In genomic region chr14:90785876-90786450, GRCh38 we compare ENCODE assay signal across 15 cellular contexts. TPM values are rescaled to one million over a fixed set of nuclear protein-coding genes. Genes with fewer than 3 reads are reported as not detected.
DNase-seq lines count a peak whose midpoint lies in the region; ATAC-seq, FAIRE-seq and TF ChIP-seq lines count a peak whose summit lies in the region.
"Had no signal": no experiment of that assay in that cellular context is flagged by ENCODE, and none has a peak within 500 bp of the region (broad histone marks: within the 10 kb centered on the region; RNA-seq: fewer than 3 reads in every experiment).

No MANE protein-coding gene starts in this region.

- H3K27ac ChIP-seq in angular gyrus (ENCODE audit: low read depth, low read length) (peak overlapping the region; percentile 23), kidney (ENCODE audit: low read depth in 2 of 2, low read length in 2 of 2) (no peak overlapping the region), sigmoid colon (no peak overlapping the region)

- TF ChIP-seq EP300 in sigmoid colon (IDR thresholded peaks at IDR 0.05) = no peak

- peak overlapping the region; percentile 23 for H3K27ac Mint-ChIP-seq in dendritic cell treated with granulocyte-macrophage colony-stimulating factor and Interleukin-4, amounts not matched to agents 40 ng/mL and 50 ng/mL, for 4 days
- no peak overlapping the region for H3K27ac Mint-ChIP-seq in activated T-helper 17 cell treated with anti-CD3 and anti-CD28 coated beads, Interleukin-2, amount 50 U/mL, for 72 hours
- H3K27ac Mint-ChIP-seq: CD4-positive, CD25-positive, alpha-beta regulatory T cell; IgD-negative memory B cell had no signal

- no peaks in the 10 kb centered on the region for H3K27me3 Mint-ChIP-seq in dendritic cell treated with granulocyte-macrophage colony-stimulating factor and Interleukin-4, amounts not matched to agents 40 ng/mL and 50 ng/mL, for 4 days
- H3K27me3 Mint-ChIP-seq in activated T-helper 17 cell treated with anti-CD3 and anti-CD28 coated beads, Interleukin-2, amount 50 U/mL, for 72 hours = no peaks in the 10 kb centered on the region
- H3K27me3 Mint-ChIP-seq: IgD-negative memory B cell had no signal

- TF ChIP-seq CTCF in kidney (IDR thresholded peaks at IDR 0.05; ENCODE audit: borderline replicate concordance, extremely low read depth, insufficient read depth) (no peak), sigmoid colon (IDR thresholded peaks at IDR 0.05) (no peak)

- ATAC-seq in activated T-helper 17 cell treated with anti-CD3 and anti-CD28 coated beads, Interleukin-2, amount 50 U/mL, for 72 hours (replicated peaks) = no peak

- H3K36me3 ChIP-seq in kidney (ENCODE audit: control insufficient read depth in 1 of 2, insufficient read depth in 2 of 2, low read length in 2 of 2) (peaks cover 0 to 4% of the 10 kb centered on the region in 2 donors), sigmoid colon (peaks cover 0 to 44% (median 4%) of the 10 kb centered on the region in 4 donors)

- intact Hi-C loops in dendritic cell treated with granulocyte-macrophage colony-stimulating factor and Interleukin-4, amounts not matched to agents 40 ng/mL and 50 ng/mL, for 4 days (cut with micrococcal nuclease) = no loop called here
- intact Hi-C loops in kidney (cut with DNase I) (no loop called here), sigmoid colon (cut with DNase I) (no loop called here)

- H3K4me1 ChIP-seq in kidney (ENCODE audit: control insufficient read depth in 1 of 2, insufficient read depth in 1 of 2, low read depth in 1 of 2, low read length in 2 of 2) = peaks cover under 1 to 2% of the 10 kb centered on the region in 2 donors
- no peaks in the 10 kb centered on the region for H3K4me1 ChIP-seq in sigmoid colon

- TF ChIP-seq POLR2A in sigmoid colon (IDR thresholded peaks at IDR 0.05) = no peak

- peaks cover 18% of the 10 kb centered on the region for H3K36me3 Mint-ChIP-seq in dendritic cell treated with granulocyte-macrophage colony-stimulating factor and Interleukin-4, amounts not matched to agents 40 ng/mL and 50 ng/mL, for 4 days (ENCODE audit: low read depth)
- H3K36me3 Mint-ChIP-seq in activated T-helper 17 cell treated with anti-CD3 and anti-CD28 coated beads, Interleukin-2, amount 50 U/mL, for 72 hours (ENCODE audit: low read depth) = no peaks in the 10 kb centered on the region
- H3K36me3 Mint-ChIP-seq: CD4-positive, CD25-positive, alpha-beta regulatory T cell; IgD-negative memory B cell had no signal

- H3K4me3 ChIP-seq in kidney (ENCODE audit: low read length in 2 of 2) (no peak overlapping the region), sigmoid colon (no peak overlapping the region)

- no peaks in the 10 kb centered on the region for H3K9me3 ChIP-seq in kidney (ENCODE audit: control insufficient read depth in 1 of 2, low read length in 2 of 2)
- no peaks in the 10 kb centered on the region for H3K9me3 ChIP-seq in sigmoid colon

- WGBS in sigmoid colon, 2 donors = 94% methylated on average over 15 of the region's 15 CpGs

- no peaks in the 10 kb centered on the region for H3K9me3 Mint-ChIP-seq in dendritic cell treated with granulocyte-macrophage colony-stimulating factor and Interleukin-4, amounts not matched to agents 40 ng/mL and 50 ng/mL, for 4 days
- H3K9me3 Mint-ChIP-seq in activated T-helper 17 cell treated with anti-CD3 and anti-CD28 coated beads, Interleukin-2, amount 50 U/mL, for 72 hours = no peaks in the 10 kb centered on the region
- H3K9me3 Mint-ChIP-seq: CD4-positive, CD25-positive, alpha-beta regulatory T cell; IgD-negative memory B cell had no signal

- FAIRE-seq in kidney (lab: Jason Lieb, UNC) = no peak

- no peaks in the 10 kb centered on the region for H3K27me3 ChIP-seq in sigmoid colon

- peak; percentile 58 for DNase-seq in kidney
- DNase-seq in sigmoid colon = peak; percentile 64
- DNase-seq in SIG-M5 (lab: John Stamatoyannopoulos, UW) = no peak
- no peak for DNase-seq in stimulated activated CD4-positive, alpha-beta T cell treated with anti-CD3 and anti-CD28 coated beads, Interleukin-2, amount 100 ng/mL, for 24 hours
- DNase-seq in NAMALWA (ENCODE audit: low spot score) = no peak
- DNase-seq: CD4-positive, CD25-positive, alpha-beta regulatory T cell; GF-D8; NCI-H1694; NCI-H2081 treated with DMSO at 0.1 percent for 48 hours; NCI-H526; Right ventricle myocardium superior had no signal

- no peak overlapping the region for H3K9ac ChIP-seq in kidney (ENCODE audit: low read length in 2 of 2)

- H3K4me3 Mint-ChIP-seq in dendritic cell treated with granulocyte-macrophage colony-stimulating factor and Interleukin-4, amounts not matched to agents 40 ng/mL and 50 ng/mL, for 4 days = no peak overlapping the region
- no peak overlapping the region for H3K4me3 Mint-ChIP-seq in activated T-helper 17 cell treated with anti-CD3 and anti-CD28 coated beads, Interleukin-2, amount 50 U/mL, for 72 hours
- H3K4me3 Mint-ChIP-seq: CD4-positive, CD25-positive, alpha-beta regulatory T cell; IgD-negative memory B cell had no signal

- H3K4me1 Mint-ChIP-seq in dendritic cell treated with granulocyte-macrophage colony-stimulating factor and Interleukin-4, amounts not matched to agents 40 ng/mL and 50 ng/mL, for 4 days (ENCODE audit: low read depth) = peaks cover 24% of the 10 kb centered on the region
- no peaks in the 10 kb centered on the region for H3K4me1 Mint-ChIP-seq in activated T-helper 17 cell treated with anti-CD3 and anti-CD28 coated beads, Interleukin-2, amount 50 U/mL, for 72 hours
- H3K4me1 Mint-ChIP-seq: CD4-positive, CD25-positive, alpha-beta regulatory T cell; IgD-negative memory B cell had no signal

RNA-seq across cellular contexts. Expression of gene TTC7B, which starts 30.3 kb away (rescaled TPM):
- total RNA-seq in kidney (48.3 TPM), sigmoid colon (10 to 100 TPM; 46.8 to 70.9 (median 61.2) TPM)
- polyA plus RNA-seq in kidney (ENCODE audit: insufficient read depth, low read depth, low replicate concordance) (23.4 TPM), sigmoid colon (1 to 10 TPM; 5.5 to 9.2 (median 6.0) TPM)
- total RNA-seq in activated T-helper 17 cell treated with anti-CD3 and anti-CD28 coated beads, Interleukin-2, amount 50 U/mL, for 72 hours = 10 to 100 TPM in 1 of 2 donors, 1 to 10 TPM in 1; 5.2 to 10.2 TPM

Comparison
In these comparisons a context has a peak if more than half of its experiments do, and no peak if none do; other contexts are left out.
1. DNase-seq: peak in kidney (single experiment) and sigmoid colon (single experiment); none in SIG-M5 (single experiment), stimulated activated CD4-positive, alpha-beta T cell treated with anti-CD3 and anti-CD28 coated beads, Interleukin-2, amount 100 ng/mL, for 24 hours (0 of 2) and NAMALWA (single experiment).